ENCODE assay signal across 8 cellular contexts in genomic region chr9:136996361-136997281, GRCh38. TPM values are rescaled to one million over a fixed set of nuclear protein-coding genes. Genes with fewer than 3 reads are reported as not detected.
DNase-seq lines count a peak whose midpoint lies in the region; ATAC-seq and TF ChIP-seq lines count a peak whose summit lies in the region.

A gene with protein sequence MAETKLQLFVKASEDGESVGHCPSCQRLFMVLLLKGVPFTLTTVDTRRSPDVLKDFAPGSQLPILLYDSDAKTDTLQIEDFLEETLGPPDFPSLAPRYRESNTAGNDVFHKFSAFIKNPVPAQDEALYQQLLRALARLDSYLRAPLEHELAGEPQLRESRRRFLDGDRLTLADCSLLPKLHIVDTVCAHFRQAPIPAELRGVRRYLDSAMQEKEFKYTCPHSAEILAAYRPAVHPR (minus strand): TSS chr9:136996568. CDS start chr9:136996543, 25 bp downstream.

- peaks cover 70% of the 10 kb centered on the region for H3K4me1 Mint-ChIP-seq in activated CD8-positive, alpha-beta T cell treated with anti-CD3 and anti-CD28 coated beads, Interleukin-2, amount 10 ng/mL, durations not matched to agents 7 days and 5 days (ENCODE audit: low read depth)

- TF ChIP-seq CTCF in AG04450 (IDR thresholded peaks at IDR 0.05; ENCODE audit: low read depth, low read length) (no peak), fibroblast of the aortic adventitia (IDR thresholded peaks at IDR 0.05; ENCODE audit: insufficient read depth, low read length) (no peak)

- DNase-seq in AG04450 (ENCODE audit: low read depth, low spot score), result no peak
- peak; percentile 78 for DNase-seq in activated CD8-positive, alpha-beta T cell treated with anti-CD3 and anti-CD28 coated beads, Interleukin-2, amount 10 ng/mL, durations not matched to agents 7 days and 5 days
- DNase-seq in fibroblast of the aortic adventitia (ENCODE audit: low read depth), result peak; percentile 52
- peak; percentile 28 to 43 for DNase-seq in stimulated activated CD8-positive, alpha-beta memory T cell treated with anti-CD3 and anti-CD28 coated beads, Interleukin-2, amount 100 ng/mL, for 1 hour (ENCODE audit: low read depth in 2 of 2)
- DNase-seq in NCI-H2081 treated with DMSO at 0.1 percent for 48 hours (lab: John Stamatoyannopoulos, UW), result no peak
- DNase-seq in RKO (ENCODE audit: low spot score), result no peak

- POLR2A ChIA-PET in AG04450 (lab: Yijun Ruan, JAX), result no interaction called here
- POLR2A ChIA-PET in activated CD8-positive, alpha-beta T cell treated with anti-CD3 and anti-CD28 coated beads, Interleukin-2, amount 10 ng/mL, durations not matched to agents 7 days and 5 days (lab: Charles Lee), result interaction anchor here (0.5 to 1.0 kb wide), 2 partner anchors 86 to 206 kb away, joined by 3 read pairs; no protein-coding TSS in a partner anchor

- CTCF ChIA-PET in AG04450 (lab: Charles Lee), result interaction anchor here (0.6 to 1.5 kb wide), 3 partner anchors 28 to 39 kb away, joined by 4 to 9 read pairs (median 5); no protein-coding TSS in a partner anchor
- CTCF ChIA-PET in activated CD8-positive, alpha-beta T cell treated with anti-CD3 and anti-CD28 coated beads, Interleukin-2, amount 10 ng/mL, durations not matched to agents 7 days and 5 days (lab: Charles Lee), result interaction anchor here (0.8 to 5.8 kb wide), 7 partner anchors 31 to 204 kb away, joined by 3 to 43 read pairs (median 6); partner anchors contain the start of genes ABCA2, AJM1 and NPDC1

- peaks cover 20% of the 10 kb centered on the region for H3K4me1 ChIP-seq in HUES6 (ENCODE audit: control insufficient read depth, insufficient read depth, low read length)

- H3K27ac Mint-ChIP-seq in activated CD8-positive, alpha-beta T cell treated with anti-CD3 and anti-CD28 coated beads, Interleukin-2, amount 10 ng/mL, durations not matched to agents 7 days and 5 days, result peak within 1 kb of the TSS; percentile 87

- no peaks in the 10 kb centered on the region for H3K36me3 ChIP-seq in HUES6 (ENCODE audit: control insufficient read depth, insufficient read depth, low read length)

- no peaks in the 10 kb centered on the region for H3K9me3 Mint-ChIP-seq in activated CD8-positive, alpha-beta T cell treated with anti-CD3 and anti-CD28 coated beads, Interleukin-2, amount 10 ng/mL, durations not matched to agents 7 days and 5 days (ENCODE audit: insufficient read depth)

- H3K9ac ChIP-seq in HUES6 (ENCODE audit: low read length), result no peak within 1 kb of the TSS

- peak within 1 kb of the TSS; percentile 46 for H3K4me3 Mint-ChIP-seq in activated CD8-positive, alpha-beta T cell treated with anti-CD3 and anti-CD28 coated beads, Interleukin-2, amount 10 ng/mL, durations not matched to agents 7 days and 5 days

- H3K27me3 ChIP-seq in AG04450 (ENCODE audit: control insufficient read depth, insufficient read depth, low read length), result no peaks in the 10 kb centered on the region
- H3K27me3 ChIP-seq in HUES6 (ENCODE audit: control insufficient read depth, insufficient read depth, low read length), result peaks cover 23% of the 10 kb centered on the region

- peaks cover 10% of the 10 kb centered on the region for H3K36me3 Mint-ChIP-seq in activated CD8-positive, alpha-beta T cell treated with anti-CD3 and anti-CD28 coated beads, Interleukin-2, amount 10 ng/mL, durations not matched to agents 7 days and 5 days (ENCODE audit: low read depth)

- no peaks in the 10 kb centered on the region for H3K27me3 Mint-ChIP-seq in activated CD8-positive, alpha-beta T cell treated with anti-CD3 and anti-CD28 coated beads, Interleukin-2, amount 10 ng/mL, durations not matched to agents 7 days and 5 days (ENCODE audit: low read depth)

- H3K4me3 ChIP-seq in AG04450 (ENCODE audit: low read depth, low read length) (no peak within 1 kb of the TSS), HUES6 (ENCODE audit: low read depth, low read length) (peak within 1 kb of the TSS; percentile 37; the same call in 1 of the 2 replicates), fibroblast of the aortic adventitia (ENCODE audit: low read depth, low read length) (peak within 1 kb of the TSS; percentile 40)

- H3K9me3 ChIP-seq in AG04450 (ENCODE audit: control insufficient read depth, insufficient read depth, low read length) (no peaks in the 10 kb centered on the region; the same call in 1 of the 2 replicates), HUES6 (ENCODE audit: control insufficient read depth, insufficient read depth, low read depth, low read length) (no peaks in the 10 kb centered on the region)

- peak within 1 kb of the TSS; percentile 31 for H3K27ac ChIP-seq in AG04450 (ENCODE audit: low read depth, low read length)
- H3K27ac ChIP-seq in HUES6 (ENCODE audit: low read depth, low read length), result no peak within 1 kb of the TSS

- peak; percentile 20 for ATAC-seq in activated CD8-positive, alpha-beta T cell treated with anti-CD3 and anti-CD28 coated beads, Interleukin-2, amount 10 ng/mL, durations not matched to agents 7 days and 5 days
- ATAC-seq in HG02571 (IDR thresholded peaks at IDR 0.05; ENCODE audit: unreplicated experiment), result no peak

RNA-seq across cellular contexts. Expression of the gene that starts here (rescaled TPM):
- polyA plus RNA-seq in AG04450 (2011; rRNA removed), result 0.42 and 0.63 TPM in 2 replicates
- not detected in 2 replicates for polyA minus RNA-seq in AG04450 (2011; rRNA and poly(A)+ RNA removed)
- 1 to 10 TPM; 3.6 to 4.8 TPM for total RNA-seq in activated CD8-positive, alpha-beta T cell treated with anti-CD3 and anti-CD28 coated beads, Interleukin-2, amount 10 ng/mL, durations not matched to agents 7 days and 5 days
- 4.3 and 5.2 TPM in 2 replicates for total RNA-seq in fibroblast of the aortic adventitia (ENCODE audit: low replicate concordance)

Comparison
In these comparisons a context has a peak if more than half of its experiments do, and no peak if none do; other contexts are left out.
1. DNase-seq: peak in activated CD8-positive, alpha-beta T cell treated with anti-CD3 and anti-CD28 coated beads, Interleukin-2, amount 10 ng/mL, durations not matched to agents 7 days and 5 days (single experiment), fibroblast of the aortic adventitia (single experiment) and stimulated activated CD8-positive, alpha-beta memory T cell treated with anti-CD3 and anti-CD28 coated beads, Interleukin-2, amount 100 ng/mL, for 1 hour (2 of 2); none in AG04450 (single experiment), NCI-H2081 treated with DMSO at 0.1 percent for 48 hours (single experiment) and RKO (single experiment).